In the genomic region with DNA sequence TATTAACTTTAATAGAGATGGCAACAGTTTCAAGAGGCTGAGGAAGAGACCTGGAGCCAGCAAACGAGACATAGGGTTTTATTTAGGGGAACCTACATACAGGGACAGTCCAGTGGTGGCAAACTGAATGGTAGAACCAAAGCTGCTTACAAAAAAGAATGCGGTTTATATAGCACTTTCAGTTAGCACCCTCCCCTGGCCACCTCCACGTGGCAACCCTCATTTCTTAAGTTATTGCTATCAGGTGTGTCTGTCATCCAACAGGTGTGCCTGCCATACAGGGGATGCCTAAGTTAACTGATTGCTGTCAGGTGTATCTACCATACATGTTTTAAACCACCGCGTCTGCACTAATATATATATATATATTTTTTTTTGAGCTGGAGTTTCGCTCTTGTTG, we compare ENCODE assay signal across 31 cellular contexts.
"Had no signal": no experiment of that assay in that cellular context is flagged by ENCODE, and none has a peak within 500 bp of the region (broad histone marks: within the 10 kb centered on the region; RNA-seq: fewer than 3 reads in every experiment).

No MANE protein-coding gene starts in this region.

- FAIRE-seq: RCC 7860 had no signal

- H3K36me3 ChIP-seq: MG63, SJSA1 had no signal

- H3K9me2 ChIP-seq: SK-N-SH had no signal

- H2AFZ ChIP-seq: PC-9 had no signal

- H3K9me3 ChIP-seq: SJSA1, SK-N-SH had no signal

- ATAC-seq: Panc1 had no signal

- H3K27me3 ChIP-seq: MG63, SJSA1 had no signal

- DNase-seq: Kasumi-1, MG63, MV-4-11, NCI-H1092, NCI-H1105 treated with DMSO at 0.1 percent for 48 hours, NCI-H1417, NCI-H1436, NCI-H146, NCI-H1694, NCI-H187, NCI-H1930, NCI-H2029 treated with DMSO at 0.1 percent for 48 hours, NCI-H2081 treated with DMSO at 0.1 percent for 48 hours, NCI-H2107, NCI-H2171, NCI-H226, NCI-H446 treated with DMSO at 0.1 percent for 48 hours, NCI-H510A, NCI-H524, NCI-H526, NCI-H69, NCI-H748 treated with DMSO at 0.1 percent for 48 hours, NCI-H82, PC-9, Right ventricle myocardium superior, SHP77 treated with DMSO at 0.1 percent for 48 hours, SK-N-SH, SW 1271 had no signal

- H3K27ac ChIP-seq: PC-9, SJSA1 had no signal

- H3K4me3 ChIP-seq: MG63, PC-9, SJSA1 had no signal

- H3K4me2 ChIP-seq: PC-9, SK-N-SH had no signal

- H3K9ac ChIP-seq: SK-N-SH had no signal
